In genomic region chr3:194952882-194953281, GRCh38 we compare ENCODE assay signal across 19 cellular contexts.
DNase-seq lines count a peak whose midpoint lies in the region; ATAC-seq and TF ChIP-seq lines count a peak whose summit lies in the region.
"Had no signal": no experiment of that assay in that cellular context is flagged by ENCODE, and none has a peak within 500 bp of the region (broad histone marks: within the 10 kb centered on the region; RNA-seq: fewer than 3 reads in every experiment).

No MANE protein-coding gene starts in this region.

- no TSS peak for BruUV-seq in Caco-2 (replicated peaks; lab: Mats Ljungman, UMichigan)

- peak overlapping the region; percentile 3 for H3K27ac Mint-ChIP-seq in Caco-2 (ENCODE audit: unreplicated experiment)
- H3K27ac Mint-ChIP-seq in CD8-positive, alpha-beta memory T cell = no peak overlapping the region
- H3K27ac Mint-ChIP-seq in osteocyte (ENCODE audit: unreplicated experiment) = no peak overlapping the region
- H3K27ac Mint-ChIP-seq: activated CD4-positive, alpha-beta T cell treated with anti-CD3 and anti-CD28 coated beads for 36 hours; activated naive CD8-positive, alpha-beta T cell treated with anti-CD3 and anti-CD28 coated beads, Interleukin-2, amount 10 ng/mL, durations not matched to agents 7 days and 5 days; HFFc6; T-cell had no signal

- WGBS in transverse colon (ENCODE audit: low coverage in 1 of 2), 2 donors = 47 to 59% methylated on average over 2 to 6 of the region's 6 CpGs

- peak overlapping the region; percentile 38 for H3K9ac ChIP-seq in Loucy (ENCODE audit: low read depth, low read length, poor library complexity, severe bottlenecking)

- H3F3A ChIP-seq in Loucy (ENCODE audit: low read depth) = no peaks in the 10 kb centered on the region

- TF ChIP-seq POLR2A in transverse colon (IDR thresholded peaks at IDR 0.05) = no peak

- H3K9me3 Mint-ChIP-seq in Caco-2 (ENCODE audit: unreplicated experiment) = no peaks in the 10 kb centered on the region
- H3K9me3 Mint-ChIP-seq in CD8-positive, alpha-beta memory T cell = peaks cover 0 to 8% (median 0%) of the 10 kb centered on the region in 5 donors
- peaks cover 8% of the 10 kb centered on the region for H3K9me3 Mint-ChIP-seq in osteocyte (ENCODE audit: unreplicated experiment)
- H3K9me3 Mint-ChIP-seq: HFFc6 had no signal

- CTCF ChIA-PET in Caco-2 (lab: Charles Lee) = interaction anchor here (1.7 to 2.2 kb wide), 2 partner anchors 32 to 270 kb away, joined by 6 to 20 read pairs; no protein-coding TSS in a partner anchor
- CTCF ChIA-PET in CD8-positive, alpha-beta memory T cell (lab: Charles Lee) = interaction anchor here (1.7 kb wide), 1 partner anchor 270 kb away, joined by 5 read pairs; no protein-coding TSS in a partner anchor

- H3K4me3 ChIP-seq in Caco-2 (ENCODE audit: low read depth, low read length) (no peak overlapping the region), Loucy (ENCODE audit: low read length, poor library complexity, severe bottlenecking) (peak overlapping the region; percentile 11), transverse colon (no peak overlapping the region)
- no peak overlapping the region for H3K4me3 ChIP-seq in CD8-positive, alpha-beta memory T cell (ENCODE audit: low read length)
- H3K4me3 ChIP-seq: GM12878, suprapubic skin had no signal

- H4K20me1 ChIP-seq in Loucy (ENCODE audit: insufficient read depth, low read length, poor library complexity, severe bottlenecking) = no peaks in the 10 kb centered on the region

- no peak for ATAC-seq in GM19023 (IDR thresholded peaks at IDR 0.05; ENCODE audit: unreplicated experiment)
- ATAC-seq: activated CD4-positive, alpha-beta T cell treated with anti-CD3 and anti-CD28 coated beads for 36 hours; GM12878; T-cell had no signal

- DNase-seq in Caco-2 (peak; percentile 47 to 68), iPS-NIHi11 (ENCODE audit: low spot score) (peak; percentile 25), transverse colon (no peak), osteocyte (ENCODE audit: extremely low spot score, unreplicated experiment) (no peak)
- DNase-seq in CD8-positive, alpha-beta memory T cell = no peak
- DNase-seq: activated CD4-positive, alpha-beta T cell treated with anti-CD3 and anti-CD28 coated beads for 36 hours; activated naive CD8-positive, alpha-beta T cell treated with anti-CD3 and anti-CD28 coated beads, Interleukin-2, amount 10 ng/mL, durations not matched to agents 7 days and 5 days; caudate nucleus; HFFc6; kidney glomerular epithelial cell; MM.1S; NCI-H446; posterior cingulate gyrus; T-cell had no signal

- peak overlapping the region; percentile 47 for H3K4me2 ChIP-seq in Loucy (ENCODE audit: low read depth, low read length, poor library complexity, severe bottlenecking)

- TF ChIP-seq CTCF in Caco-2 (IDR thresholded peaks at IDR 0.05; ENCODE audit: insufficient read depth in 1 of 2, low read depth in 1 of 2, low read length in 1 of 2, severe bottlenecking in 1 of 2, unreplicated experiment in 1 of 2) = no peak
- no peak for TF ChIP-seq CTCF in Loucy (conservative IDR thresholded peaks at IDR 0.05; ENCODE audit: low read length)
- no peak for TF ChIP-seq CTCF in VCaP (conservative IDR thresholded peaks at IDR 0.05)
- TF ChIP-seq CTCF in transverse colon (IDR thresholded peaks at IDR 0.05) = no peak
- TF ChIP-seq CTCF in osteocyte (IDR thresholded peaks at IDR 0.05) = no peak

- no peak for TF ChIP-seq EP300 in transverse colon (IDR thresholded peaks at IDR 0.05; ENCODE audit: low read depth)

- POLR2A ChIA-PET in Caco-2 (lab: Charles Lee) = no interaction called here
- POLR2A ChIA-PET in CD8-positive, alpha-beta memory T cell (lab: Charles Lee) = no interaction called here

- H3K27me3 ChIP-seq in Caco-2 (replicated peaks; ENCODE audit: control insufficient read depth, insufficient read depth, low read length) (no peaks in the 10 kb centered on the region), Loucy (ENCODE audit: insufficient read depth, low read length, poor library complexity, severe bottlenecking) (no peaks in the 10 kb centered on the region), transverse colon (no peaks in the 10 kb centered on the region)
- H3K27me3 ChIP-seq in CD8-positive, alpha-beta memory T cell (ENCODE audit: insufficient read depth, low read length, poor library complexity, severe bottlenecking) = no peaks in the 10 kb centered on the region
- H3K27me3 ChIP-seq: suprapubic skin had no signal

- H3K36me3 ChIP-seq in Caco-2 (ENCODE audit: control insufficient read depth, insufficient read depth, low read length) = no peaks in the 10 kb centered on the region
- no peaks in the 10 kb centered on the region for H3K36me3 ChIP-seq in Loucy (ENCODE audit: insufficient read depth, low read length)
- no peaks in the 10 kb centered on the region for H3K36me3 ChIP-seq in transverse colon
- no peaks in the 10 kb centered on the region for H3K36me3 ChIP-seq in CD8-positive, alpha-beta memory T cell (ENCODE audit: insufficient read depth, low read length)
- H3K36me3 ChIP-seq: suprapubic skin had no signal

- no peaks in the 10 kb centered on the region for H3K79me2 ChIP-seq in Loucy (ENCODE audit: insufficient read depth, low read length)

- no peaks in the 10 kb centered on the region for H3K9me2 ChIP-seq in Loucy (replicated peaks; ENCODE audit: low read depth, low read length)

- H3K9me3 ChIP-seq in Caco-2 = no peaks in the 10 kb centered on the region
- no peaks in the 10 kb centered on the region for H3K9me3 ChIP-seq in Loucy (ENCODE audit: insufficient read depth, low read depth, low read length)
- no peaks in the 10 kb centered on the region for H3K9me3 ChIP-seq in transverse colon
- H3K9me3 ChIP-seq in CD8-positive, alpha-beta memory T cell (ENCODE audit: low read length) = no peaks in the 10 kb centered on the region
- H3K9me3 ChIP-seq: suprapubic skin had no signal

- H3K27me3 Mint-ChIP-seq in Caco-2 (ENCODE audit: insufficient read depth, unreplicated experiment) (no peaks in the 10 kb centered on the region), osteocyte (ENCODE audit: unreplicated experiment) (peaks cover 19% of the 10 kb centered on the region)
- H3K27me3 Mint-ChIP-seq in CD8-positive, alpha-beta memory T cell = peaks cover 3 to 6% of the 10 kb centered on the region in 2 donors
- H3K27me3 Mint-ChIP-seq: activated naive CD8-positive, alpha-beta T cell treated with anti-CD3 and anti-CD28 coated beads, Interleukin-2, amount 10 ng/mL, durations not matched to agents 7 days and 5 days had no signal

- H2AFZ ChIP-seq in Loucy (ENCODE audit: low read length) = peak overlapping the region; percentile 26; the same call in 1 of the 2 replicates

- H3K4me1 Mint-ChIP-seq in Caco-2 (ENCODE audit: low read depth, unreplicated experiment) = peaks cover 11% of the 10 kb centered on the region
- no peaks in the 10 kb centered on the region for H3K4me1 Mint-ChIP-seq in CD8-positive, alpha-beta memory T cell
- H3K4me1 Mint-ChIP-seq in osteocyte (ENCODE audit: unreplicated experiment) = no peaks in the 10 kb centered on the region
- H3K4me1 Mint-ChIP-seq: activated CD4-positive, alpha-beta T cell treated with anti-CD3 and anti-CD28 coated beads for 36 hours; activated naive CD8-positive, alpha-beta T cell treated with anti-CD3 and anti-CD28 coated beads, Interleukin-2, amount 10 ng/mL, durations not matched to agents 7 days and 5 days had no signal

- H3K36me3 Mint-ChIP-seq in Caco-2 (ENCODE audit: insufficient read depth, unreplicated experiment) = no peaks in the 10 kb centered on the region
- H3K36me3 Mint-ChIP-seq in CD8-positive, alpha-beta memory T cell = no peaks in the 10 kb centered on the region
- H3K36me3 Mint-ChIP-seq in osteocyte (ENCODE audit: unreplicated experiment) = peaks cover 2% of the 10 kb centered on the region
- H3K36me3 Mint-ChIP-seq: activated naive CD8-positive, alpha-beta T cell treated with anti-CD3 and anti-CD28 coated beads, Interleukin-2, amount 10 ng/mL, durations not matched to agents 7 days and 5 days; T-cell had no signal

- H3K27ac ChIP-seq in VCaP = peak overlapping the region; percentile 60
- H3K27ac ChIP-seq in transverse colon = no peak overlapping the region
- H3K27ac ChIP-seq in CD8-positive, alpha-beta memory T cell (ENCODE audit: low read depth, low read length) = no peak overlapping the region
- H3K27ac ChIP-seq: suprapubic skin had no signal

- intact Hi-C loops in Caco-2 (cut with micrococcal nuclease; ENCODE audit: unreplicated experiment) = loop anchor here (2.0 kb wide), 1 partner anchor 82 kb away; no protein-coding TSS in a partner anchor
- intact Hi-C loops in transverse colon (cut with DNase I; ENCODE audit: low total_unique reads) = no loop called here

- peaks cover 21% of the 10 kb centered on the region for H3K4me1 ChIP-seq in Caco-2
- H3K4me1 ChIP-seq in Loucy (ENCODE audit: insufficient read depth, low read length, poor library complexity, severe bottlenecking) = peaks cover 21% of the 10 kb centered on the region
- peaks cover 0 to 7% (median 0%) of the 10 kb centered on the region in 4 donors for H3K4me1 ChIP-seq in transverse colon
- H3K4me1 ChIP-seq in CD8-positive, alpha-beta memory T cell (ENCODE audit: insufficient read depth, low read length) = no peaks in the 10 kb centered on the region

- H3K4me3 Mint-ChIP-seq in Caco-2 (ENCODE audit: unreplicated experiment) (no peak overlapping the region), osteocyte (ENCODE audit: unreplicated experiment) (no peak overlapping the region)
- no peak overlapping the region for H3K4me3 Mint-ChIP-seq in CD8-positive, alpha-beta memory T cell
- H3K4me3 Mint-ChIP-seq: activated CD4-positive, alpha-beta T cell treated with anti-CD3 and anti-CD28 coated beads for 36 hours; activated naive CD8-positive, alpha-beta T cell treated with anti-CD3 and anti-CD28 coated beads, Interleukin-2, amount 10 ng/mL, durations not matched to agents 7 days and 5 days; HFFc6; T-cell had no signal

- in situ Hi-C loops in transverse colon (cut with MboI; ENCODE audit: low pct_ligation_motif_present in 1 of 4, low pct_unique_long_range_greater_than_20kb in 1 of 4, low sequenced_read_pairs in 3 of 4) = loop anchor here in 1 of 4 donors (25.0 kb wide), 1 partner anchor 266 kb away; the partner anchor contains the start of gene FAM43A

Comparison
In these comparisons a context has a peak if more than half of its experiments do, and no peak if none do; other contexts are left out.
1. DNase-seq: peak in Caco-2 (2 of 2) and iPS-NIHi11 (single experiment); none in transverse colon (single experiment), CD8-positive, alpha-beta memory T cell (0 of 5) and osteocyte (single experiment).